1 cellular context compared by ENCODE assay signal in the genomic region with DNA sequence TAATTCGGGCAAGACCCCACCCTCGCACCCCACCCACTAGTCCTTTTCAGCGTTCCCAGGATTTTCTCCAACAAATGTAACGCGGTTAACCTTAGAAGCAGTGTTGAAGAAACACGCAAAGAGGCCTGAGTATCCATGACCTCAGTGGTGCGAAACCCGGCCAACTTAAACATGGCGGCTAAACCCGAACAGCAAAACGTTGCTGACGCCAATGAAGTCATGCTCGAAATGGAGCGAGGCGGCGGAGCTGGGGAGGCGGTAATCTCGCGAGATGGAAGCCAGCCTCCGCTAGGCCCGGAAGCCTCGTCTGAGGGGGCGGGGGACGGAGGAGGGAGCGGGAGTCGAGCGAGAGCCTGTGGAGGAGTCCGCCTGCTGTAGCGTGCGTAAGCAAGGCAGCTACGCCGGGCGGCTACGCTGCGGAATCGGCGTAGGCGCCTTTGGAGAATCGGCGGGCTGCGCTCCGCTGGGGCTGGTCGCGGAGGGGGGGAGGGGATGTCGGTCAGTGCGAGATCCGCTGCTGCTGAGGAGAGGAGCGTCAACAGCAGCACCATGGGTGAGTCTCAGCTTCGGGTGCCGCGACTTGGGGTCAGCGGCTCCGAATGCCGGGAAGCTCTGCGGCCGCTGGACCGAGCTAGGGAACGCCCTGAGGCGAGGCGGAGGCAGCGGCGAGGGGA.
A peak's percentile ranks its signal among the peaks of the same experiment; 100 is the strongest.
TF ChIP-seq lines count a peak whose summit lies in the region.

A gene (plus strand): TSS at position 340 of the 674 bp plus-strand sequence. CDS start 153 bp downstream, at position 493.

TF ChIP-seq in K562, 482 proteins besides CTCF, POLR2A, EP300 and RAD21 (continued from another document and continues in another):
- TF ChIP-seq, protein P1, sequence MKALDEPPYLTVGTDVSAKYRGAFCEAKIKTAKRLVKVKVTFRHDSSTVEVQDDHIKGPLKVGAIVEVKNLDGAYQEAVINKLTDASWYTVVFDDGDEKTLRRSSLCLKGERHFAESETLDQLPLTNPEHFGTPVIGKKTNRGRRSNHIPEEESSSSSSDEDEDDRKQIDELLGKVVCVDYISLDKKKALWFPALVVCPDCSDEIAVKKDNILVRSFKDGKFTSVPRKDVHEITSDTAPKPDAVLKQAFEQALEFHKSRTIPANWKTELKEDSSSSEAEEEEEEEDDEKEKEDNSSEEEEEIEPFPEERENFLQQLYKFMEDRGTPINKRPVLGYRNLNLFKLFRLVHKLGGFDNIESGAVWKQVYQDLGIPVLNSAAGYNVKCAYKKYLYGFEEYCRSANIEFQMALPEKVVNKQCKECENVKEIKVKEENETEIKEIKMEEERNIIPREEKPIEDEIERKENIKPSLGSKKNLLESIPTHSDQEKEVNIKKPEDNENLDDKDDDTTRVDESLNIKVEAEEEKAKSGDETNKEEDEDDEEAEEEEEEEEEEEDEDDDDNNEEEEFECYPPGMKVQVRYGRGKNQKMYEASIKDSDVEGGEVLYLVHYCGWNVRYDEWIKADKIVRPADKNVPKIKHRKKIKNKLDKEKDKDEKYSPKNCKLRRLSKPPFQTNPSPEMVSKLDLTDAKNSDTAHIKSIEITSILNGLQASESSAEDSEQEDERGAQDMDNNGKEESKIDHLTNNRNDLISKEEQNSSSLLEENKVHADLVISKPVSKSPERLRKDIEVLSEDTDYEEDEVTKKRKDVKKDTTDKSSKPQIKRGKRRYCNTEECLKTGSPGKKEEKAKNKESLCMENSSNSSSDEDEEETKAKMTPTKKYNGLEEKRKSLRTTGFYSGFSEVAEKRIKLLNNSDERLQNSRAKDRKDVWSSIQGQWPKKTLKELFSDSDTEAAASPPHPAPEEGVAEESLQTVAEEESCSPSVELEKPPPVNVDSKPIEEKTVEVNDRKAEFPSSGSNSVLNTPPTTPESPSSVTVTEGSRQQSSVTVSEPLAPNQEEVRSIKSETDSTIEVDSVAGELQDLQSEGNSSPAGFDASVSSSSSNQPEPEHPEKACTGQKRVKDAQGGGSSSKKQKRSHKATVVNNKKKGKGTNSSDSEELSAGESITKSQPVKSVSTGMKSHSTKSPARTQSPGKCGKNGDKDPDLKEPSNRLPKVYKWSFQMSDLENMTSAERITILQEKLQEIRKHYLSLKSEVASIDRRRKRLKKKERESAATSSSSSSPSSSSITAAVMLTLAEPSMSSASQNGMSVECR (CRISPR knock-in tag; IDR thresholded peaks at IDR 0.05), result peak; percentile 24; the same call in 1 of the 2 replicates
- peak; percentile 7 for TF ChIP-seq CTBP1 (IDR thresholded peaks at IDR 0.05; ENCODE audit: borderline replicate concordance)
- TF ChIP-seq CBFB (CRISPR knock-in tag; IDR thresholded peaks at IDR 0.05), result no peak
- peak; percentile 100 for TF ChIP-seq HDAC3 (IDR thresholded peaks at IDR 0.05; ENCODE audit: borderline replicate concordance, partially characterized antibody)
- peak; percentile 81; the same call in 1 of the 2 replicates for TF ChIP-seq POLR2AphosphoS5 (IDR thresholded peaks at IDR 0.05; ENCODE audit: control insufficient read depth, insufficient read depth, low read depth, low read length)
- TF ChIP-seq, protein P2, sequence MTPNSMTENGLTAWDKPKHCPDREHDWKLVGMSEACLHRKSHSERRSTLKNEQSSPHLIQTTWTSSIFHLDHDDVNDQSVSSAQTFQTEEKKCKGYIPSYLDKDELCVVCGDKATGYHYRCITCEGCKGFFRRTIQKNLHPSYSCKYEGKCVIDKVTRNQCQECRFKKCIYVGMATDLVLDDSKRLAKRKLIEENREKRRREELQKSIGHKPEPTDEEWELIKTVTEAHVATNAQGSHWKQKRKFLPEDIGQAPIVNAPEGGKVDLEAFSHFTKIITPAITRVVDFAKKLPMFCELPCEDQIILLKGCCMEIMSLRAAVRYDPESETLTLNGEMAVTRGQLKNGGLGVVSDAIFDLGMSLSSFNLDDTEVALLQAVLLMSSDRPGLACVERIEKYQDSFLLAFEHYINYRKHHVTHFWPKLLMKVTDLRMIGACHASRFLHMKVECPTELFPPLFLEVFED (CRISPR knock-in tag; conservative IDR thresholded peaks at IDR 0.05), result no peak
- no peak for TF ChIP-seq OTX1 (CRISPR knock-in tag; IDR thresholded peaks at IDR 0.05)
- peak; percentile 64 for TF ChIP-seq ZFX (CRISPR knock-in tag; IDR thresholded peaks at IDR 0.05)
- peak; percentile 98 to 99 for TF ChIP-seq MAZ (CRISPR knock-in tag; conservative IDR thresholded peaks at IDR 0.05 in 1 of 2, IDR thresholded peaks at IDR 0.05 in 1 of 2)
- no peak for TF ChIP-seq PRMT5 (CRISPR knock-in tag; IDR thresholded peaks at IDR 0.05)
- TF ChIP-seq, protein P3, sequence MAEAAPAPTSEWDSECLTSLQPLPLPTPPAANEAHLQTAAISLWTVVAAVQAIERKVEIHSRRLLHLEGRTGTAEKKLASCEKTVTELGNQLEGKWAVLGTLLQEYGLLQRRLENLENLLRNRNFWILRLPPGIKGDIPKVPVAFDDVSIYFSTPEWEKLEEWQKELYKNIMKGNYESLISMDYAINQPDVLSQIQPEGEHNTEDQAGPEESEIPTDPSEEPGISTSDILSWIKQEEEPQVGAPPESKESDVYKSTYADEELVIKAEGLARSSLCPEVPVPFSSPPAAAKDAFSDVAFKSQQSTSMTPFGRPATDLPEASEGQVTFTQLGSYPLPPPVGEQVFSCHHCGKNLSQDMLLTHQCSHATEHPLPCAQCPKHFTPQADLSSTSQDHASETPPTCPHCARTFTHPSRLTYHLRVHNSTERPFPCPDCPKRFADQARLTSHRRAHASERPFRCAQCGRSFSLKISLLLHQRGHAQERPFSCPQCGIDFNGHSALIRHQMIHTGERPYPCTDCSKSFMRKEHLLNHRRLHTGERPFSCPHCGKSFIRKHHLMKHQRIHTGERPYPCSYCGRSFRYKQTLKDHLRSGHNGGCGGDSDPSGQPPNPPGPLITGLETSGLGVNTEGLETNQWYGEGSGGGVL (CRISPR knock-in tag; IDR thresholded peaks at IDR 0.05), result peak; percentile 71; the same call in 1 of the 2 replicates
- peak; percentile 80 for TF ChIP-seq SUPT5H (IDR thresholded peaks at IDR 0.05)
- TF ChIP-seq TAF9B (IDR thresholded peaks at IDR 0.05; ENCODE audit: partially characterized antibody), result peak; percentile 93
- TF ChIP-seq POLR2G (IDR thresholded peaks at IDR 0.05; ENCODE audit: low read depth, low read length), result peak; percentile 90
- TF ChIP-seq CBX1 (IDR thresholded peaks at IDR 0.05; ENCODE audit: low read depth), result peak; percentile 14
- peak; percentile 70 to 95 (median 92) for TF ChIP-seq YY1 (IDR thresholded peaks at IDR 0.05; ENCODE audit: borderline replicate concordance in 1 of 3, control insufficient read depth in 1 of 3, extremely low read depth in 1 of 3, insufficient read depth in 3 of 3, insufficient read length in 1 of 3, insufficient replicate concordance in 2 of 3, low read depth in 1 of 3, low read length in 2 of 3)
- TF ChIP-seq ESRRA (IDR thresholded peaks at IDR 0.05; ENCODE audit: borderline replicate concordance, low read depth), result peak; percentile 78; the same call in 1 of the 2 replicates
- no peak for TF ChIP-seq IFI16 (CRISPR knock-in tag; IDR thresholded peaks at IDR 0.05)
- peak; percentile 18; the same call in 1 of the 2 replicates for TF ChIP-seq BRD4 (IDR thresholded peaks at IDR 0.05)
- TF ChIP-seq CXXC5 (CRISPR knock-in tag; IDR thresholded peaks at IDR 0.05), result peak; percentile 87
- TF ChIP-seq ZNF408 (CRISPR knock-in tag; IDR thresholded peaks at IDR 0.05; ENCODE audit: low read depth), result no peak
- TF ChIP-seq ZFP1 (CRISPR knock-in tag; IDR thresholded peaks at IDR 0.05), result no peak
- TF ChIP-seq PTBP1 (IDR thresholded peaks at IDR 0.05; ENCODE audit: low read depth, low read length), result peak; percentile 78; the same call in 1 of the 2 replicates
- peak; percentile 79 for TF ChIP-seq NR2C1 (IDR thresholded peaks at IDR 0.05)
- peak; percentile 51 for TF ChIP-seq NR2C1 (tag; IDR thresholded peaks at IDR 0.05)
- peak; percentile 93 for TF ChIP-seq TAF1 (IDR thresholded peaks at IDR 0.05; ENCODE audit: control insufficient read depth, extremely low read depth, insufficient read depth, low read length, severe bottlenecking)
- TF ChIP-seq, protein P4, sequence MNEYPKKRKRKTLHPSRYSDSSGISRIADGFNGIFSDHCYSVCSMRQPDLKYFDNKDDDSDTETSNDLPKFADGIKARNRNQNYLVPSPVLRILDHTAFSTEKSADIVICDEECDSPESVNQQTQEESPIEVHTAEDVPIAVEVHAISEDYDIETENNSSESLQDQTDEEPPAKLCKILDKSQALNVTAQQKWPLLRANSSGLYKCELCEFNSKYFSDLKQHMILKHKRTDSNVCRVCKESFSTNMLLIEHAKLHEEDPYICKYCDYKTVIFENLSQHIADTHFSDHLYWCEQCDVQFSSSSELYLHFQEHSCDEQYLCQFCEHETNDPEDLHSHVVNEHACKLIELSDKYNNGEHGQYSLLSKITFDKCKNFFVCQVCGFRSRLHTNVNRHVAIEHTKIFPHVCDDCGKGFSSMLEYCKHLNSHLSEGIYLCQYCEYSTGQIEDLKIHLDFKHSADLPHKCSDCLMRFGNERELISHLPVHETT (CRISPR knock-in tag; conservative IDR thresholded peaks at IDR 0.05 in 1 of 2, IDR thresholded peaks at IDR 0.05 in 1 of 2), result peak in 1 of 2 experiments; percentile 12; a peak in 2 of 4 replicates
- TF ChIP-seq, protein P5, sequence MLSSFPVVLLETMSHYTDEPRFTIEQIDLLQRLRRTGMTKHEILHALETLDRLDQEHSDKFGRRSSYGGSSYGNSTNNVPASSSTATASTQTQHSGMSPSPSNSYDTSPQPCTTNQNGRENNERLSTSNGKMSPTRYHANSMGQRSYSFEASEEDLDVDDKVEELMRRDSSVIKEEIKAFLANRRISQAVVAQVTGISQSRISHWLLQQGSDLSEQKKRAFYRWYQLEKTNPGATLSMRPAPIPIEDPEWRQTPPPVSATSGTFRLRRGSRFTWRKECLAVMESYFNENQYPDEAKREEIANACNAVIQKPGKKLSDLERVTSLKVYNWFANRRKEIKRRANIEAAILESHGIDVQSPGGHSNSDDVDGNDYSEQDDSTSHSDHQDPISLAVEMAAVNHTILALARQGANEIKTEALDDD (IDR thresholded peaks at IDR 0.05), result peak; percentile 61; the same call in 1 of the 2 replicates
- TF ChIP-seq EGR1 (conservative IDR thresholded peaks at IDR 0.05), result peak; percentile 97
- peak; percentile 100 for TF ChIP-seq ZNF24 (IDR thresholded peaks at IDR 0.05)
- peak; percentile 88 for TF ChIP-seq ETV5 (CRISPR knock-in tag; IDR thresholded peaks at IDR 0.05; ENCODE audit: low read depth)
- TF ChIP-seq BRF1 (IDR thresholded peaks at IDR 0.05; ENCODE audit: borderline replicate concordance, extremely low read depth, insufficient read length), result no peak
- TF ChIP-seq U2AF2 (optimal IDR thresholded peaks at IDR 0.05; ENCODE audit: low read depth, low read length), result no peak
- TF ChIP-seq CCNT2 (IDR thresholded peaks at IDR 0.05; ENCODE audit: borderline replicate concordance, extremely low read depth, insufficient read length, low read depth, low read length), result peak; percentile 54
- TF ChIP-seq, protein P6, sequence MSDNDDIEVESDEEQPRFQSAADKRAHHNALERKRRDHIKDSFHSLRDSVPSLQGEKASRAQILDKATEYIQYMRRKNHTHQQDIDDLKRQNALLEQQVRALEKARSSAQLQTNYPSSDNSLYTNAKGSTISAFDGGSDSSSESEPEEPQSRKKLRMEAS (CRISPR knock-in tag; IDR thresholded peaks at IDR 0.05), result peak; percentile 67; the same call in 1 of the 2 replicates
- peak; percentile 100 for TF ChIP-seq HNRNPK (IDR thresholded peaks at IDR 0.05; ENCODE audit: low read depth, low read length, poor library complexity, severe bottlenecking)
- peak; percentile 45; the same call in 1 of the 2 replicates for TF ChIP-seq DIDO1 (tag; IDR thresholded peaks at IDR 0.05; ENCODE audit: low read depth)
- no peak for TF ChIP-seq TSC22D4 (tag; IDR thresholded peaks at IDR 0.05)
- TF ChIP-seq KAT7 (CRISPR knock-in tag; IDR thresholded peaks at IDR 0.05; ENCODE audit: borderline replicate concordance), result 0 out of 2 replicates have a peak, but pooled peaks have one; percentile 11
- TF ChIP-seq SIN3A (IDR thresholded peaks at IDR 0.05; ENCODE audit: borderline replicate concordance in 2 of 2, control insufficient read depth in 1 of 2, low read depth in 2 of 2, low read length in 2 of 2), result peak; percentile 20 to 45; a peak in 1 of 4 replicates
- no peak for TF ChIP-seq SMARCA4 (IDR thresholded peaks at IDR 0.05)
- TF ChIP-seq ZNF316 (IDR thresholded peaks at IDR 0.05), result peak; percentile 23; the same call in 1 of the 2 replicates
- TF ChIP-seq NR4A1 (CRISPR knock-in tag; IDR thresholded peaks at IDR 0.05), result no peak
- peak; percentile 36; the same call in 1 of the 2 replicates for TF ChIP-seq NR4A1 (tag; IDR thresholded peaks at IDR 0.05)
- TF ChIP-seq SLC30A9 (CRISPR knock-in tag; IDR thresholded peaks at IDR 0.05), result no peak
- TF ChIP-seq NEUROD1 (IDR thresholded peaks at IDR 0.05; ENCODE audit: borderline replicate concordance, low read depth, low read length, partially characterized antibody), result peak; percentile 92
- TF ChIP-seq RCOR1 (IDR thresholded peaks at IDR 0.05; ENCODE audit: borderline replicate concordance in 1 of 2, low read depth in 2 of 2, low read length in 2 of 2), result peak in 1 of 2 experiments; percentile 64; a peak in 1 of 4 replicates
- TF ChIP-seq, protein P7, sequence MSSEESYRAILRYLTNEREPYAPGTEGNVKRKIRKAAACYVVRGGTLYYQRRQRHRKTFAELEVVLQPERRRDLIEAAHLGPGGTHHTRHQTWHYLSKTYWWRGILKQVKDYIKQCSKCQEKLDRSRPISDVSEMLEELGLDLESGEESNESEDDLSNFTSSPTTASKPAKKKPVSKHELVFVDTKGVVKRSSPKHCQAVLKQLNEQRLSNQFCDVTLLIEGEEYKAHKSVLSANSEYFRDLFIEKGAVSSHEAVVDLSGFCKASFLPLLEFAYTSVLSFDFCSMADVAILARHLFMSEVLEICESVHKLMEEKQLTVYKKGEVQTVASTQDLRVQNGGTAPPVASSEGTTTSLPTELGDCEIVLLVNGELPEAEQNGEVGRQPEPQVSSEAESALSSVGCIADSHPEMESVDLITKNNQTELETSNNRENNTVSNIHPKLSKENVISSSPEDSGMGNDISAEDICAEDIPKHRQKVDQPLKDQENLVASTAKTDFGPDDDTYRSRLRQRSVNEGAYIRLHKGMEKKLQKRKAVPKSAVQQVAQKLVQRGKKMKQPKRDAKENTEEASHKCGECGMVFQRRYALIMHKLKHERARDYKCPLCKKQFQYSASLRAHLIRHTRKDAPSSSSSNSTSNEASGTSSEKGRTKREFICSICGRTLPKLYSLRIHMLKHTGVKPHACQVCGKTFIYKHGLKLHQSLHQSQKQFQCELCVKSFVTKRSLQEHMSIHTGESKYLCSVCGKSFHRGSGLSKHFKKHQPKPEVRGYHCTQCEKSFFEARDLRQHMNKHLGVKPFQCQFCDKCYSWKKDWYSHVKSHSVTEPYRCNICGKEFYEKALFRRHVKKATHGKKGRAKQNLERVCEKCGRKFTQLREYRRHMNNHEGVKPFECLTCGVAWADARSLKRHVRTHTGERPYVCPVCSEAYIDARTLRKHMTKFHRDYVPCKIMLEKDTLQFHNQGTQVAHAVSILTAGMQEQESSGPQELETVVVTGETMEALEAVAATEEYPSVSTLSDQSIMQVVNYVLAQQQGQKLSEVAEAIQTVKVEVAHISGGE (CRISPR knock-in tag; IDR thresholded peaks at IDR 0.05), result peak in 1 of 3 experiments; percentile 70; a peak in 2 of 6 replicates
